8 cellular contexts compared by ENCODE assay signal in genomic region chr12:130871286-130872178, GRCh38. TPM values are rescaled to one million over a fixed set of nuclear protein-coding genes. Genes with fewer than 3 reads are reported as not detected.
DNase-seq lines count a peak whose midpoint lies in the region; ATAC-seq, FAIRE-seq and TF ChIP-seq lines count a peak whose summit lies in the region.

Gene RAN (plus strand): TSS chr12:130872066. CDS start chr12:130872594, 528 bp downstream.

- DNase-seq in A673 (ENCODE audit: low spot score) (peak; percentile 96), NCI-H2196 treated with DMSO at 0.1 percent for 48 hours (lab: John Stamatoyannopoulos, UW; ENCODE audit: unreplicated experiment) (peak; percentile 86), WERI-Rb-1 (peak; percentile 90), breast epithelium (ENCODE audit: low spot score in 2 of 2) (peak; percentile 73 to 85), iPS-NIHi11 (ENCODE audit: low spot score) (peak; percentile 99), small intestine (peak; percentile 93)

- H3K4me3 ChIP-seq in A673 (ENCODE audit: low read depth, low read length, poor library complexity, severe bottlenecking) (peak within 1 kb of the TSS; percentile 66), WERI-Rb-1 (ENCODE audit: low read depth, low read length) (peak within 1 kb of the TSS; percentile 77), breast epithelium (peak within 1 kb of the TSS; percentile 76 to 93 (median 92)), small intestine (ENCODE audit: low read depth in 1 of 2, low read length in 2 of 2) (peak within 1 kb of the TSS; percentile 93 to 95)

- WGBS in small intestine, 3 donors = 3 to 8% (median 5%) methylated on average over 69 to 118 of the region's 118 CpGs

- no peak for TF ChIP-seq POLR2A in breast epithelium (IDR thresholded peaks at IDR 0.05)

- POLR2A ChIA-PET in A673 (lab: Charles Lee; ENCODE audit: low non-redundant PET) = interaction anchor here (0.5 kb wide), 1 partner anchor 13 kb away, joined by 8 read pairs; no protein-coding TSS in a partner anchor

- TSS peak; percentile 75 for BruUV-seq in A673 (replicated peaks; lab: Mats Ljungman, UMichigan)

- peak; percentile 30 for ATAC-seq in GM18870 (IDR thresholded peaks at IDR 0.05; ENCODE audit: unreplicated experiment)
- peak; percentile 66 for ATAC-seq in HG03135 (IDR thresholded peaks at IDR 0.05; ENCODE audit: unreplicated experiment)

- CTCF ChIA-PET in A673 (lab: Charles Lee) = interaction anchor here (0.5 to 1.0 kb wide), 2 partner anchors 40 to 45 kb away, joined by 3 to 4 read pairs; no protein-coding TSS in a partner anchor

- no peak for FAIRE-seq in small intestine (lab: Jason Lieb, UNC)

- TF ChIP-seq CTCF in A673 (conservative IDR thresholded peaks at IDR 0.05; ENCODE audit: low read depth, low read length) = no peak
- no peak for TF ChIP-seq CTCF in WERI-Rb-1 (IDR thresholded peaks at IDR 0.05; ENCODE audit: low read depth, low read length)
- no peak for TF ChIP-seq CTCF in breast epithelium (IDR thresholded peaks at IDR 0.05)

- H3K27me3 ChIP-seq in A673 (replicated peaks; ENCODE audit: insufficient read depth, low read depth, low read length, poor library complexity) (no peaks in the 10 kb centered on the region), WERI-Rb-1 (ENCODE audit: insufficient read depth, low read depth, severe bottlenecking) (no peaks in the 10 kb centered on the region), breast epithelium (no peaks in the 10 kb centered on the region), small intestine (ENCODE audit: control insufficient read depth in 2 of 2, insufficient read depth in 2 of 2, low read length in 2 of 2) (no peaks in the 10 kb centered on the region)

- H3K9me3 ChIP-seq in A673 (ENCODE audit: low read depth, low read length, poor library complexity, severe bottlenecking) (no peaks in the 10 kb centered on the region), WERI-Rb-1 (ENCODE audit: severe bottlenecking) (peaks cover 5% of the 10 kb centered on the region), breast epithelium (no peaks in the 10 kb centered on the region), small intestine (ENCODE audit: control insufficient read depth, low read depth) (no peaks in the 10 kb centered on the region)

- H3K27ac ChIP-seq in A673 (ENCODE audit: low read depth, low read length, poor library complexity, severe bottlenecking) (peak within 1 kb of the TSS; percentile 96), WERI-Rb-1 (peak within 1 kb of the TSS; percentile 94), breast epithelium (peak within 1 kb of the TSS; percentile 91), small intestine (ENCODE audit: low read depth in 1 of 2, low read length in 1 of 2) (peak within 1 kb of the TSS; percentile 90 to 91)

- intact Hi-C loops in A673 (cut with micrococcal nuclease; ENCODE audit: unreplicated experiment) (loop anchor here (5.0 kb wide), 1 partner anchor 34 kb away; the partner anchor contains the start of gene STX2), breast epithelium (cut with DNase I; ENCODE audit: low total_unique reads) (no loop called here)

- peaks cover 19% of the 10 kb centered on the region for H3K4me1 ChIP-seq in A673 (ENCODE audit: insufficient read depth, low read length, poor library complexity, severe bottlenecking)
- peaks cover 0 to 7% of the 10 kb centered on the region in 2 donors for H3K4me1 ChIP-seq in breast epithelium
- no peaks in the 10 kb centered on the region for H3K4me1 ChIP-seq in small intestine (ENCODE audit: control insufficient read depth in 2 of 2, insufficient read depth in 1 of 2, low read depth in 1 of 2, low read length in 1 of 2)

- H3K36me3 ChIP-seq in A673 (ENCODE audit: insufficient read depth, low read length, poor library complexity, severe bottlenecking) (peaks cover 40% of the 10 kb centered on the region), WERI-Rb-1 (peaks cover 42% of the 10 kb centered on the region), breast epithelium (peaks cover 6% of the 10 kb centered on the region), small intestine (ENCODE audit: control insufficient read depth in 2 of 2, insufficient read depth in 2 of 2, low read length in 2 of 2) (peaks cover 8 to 12% of the 10 kb centered on the region in 2 donors)

RNA-seq across cellular contexts. Expression of gene RAN, which starts in this region (rescaled TPM):
- total RNA-seq in A673 (2021) = 1,775 and 1,894 TPM in 2 replicates
- total RNA-seq in breast epithelium = 100 to 1,000 TPM; 157 to 186 (median 162) TPM
- polyA plus RNA-seq in small intestine = 100 to 1,000 TPM; 241 to 577 (median 242) TPM

Comparison
In these comparisons a context has a peak if more than half of its experiments do, and no peak if none do; other contexts are left out.
1. Peak in every context shown above with its lines: DNase-seq, ATAC-seq, H3K4me3 ChIP-seq and H3K27ac ChIP-seq.